In the genomic region with DNA sequence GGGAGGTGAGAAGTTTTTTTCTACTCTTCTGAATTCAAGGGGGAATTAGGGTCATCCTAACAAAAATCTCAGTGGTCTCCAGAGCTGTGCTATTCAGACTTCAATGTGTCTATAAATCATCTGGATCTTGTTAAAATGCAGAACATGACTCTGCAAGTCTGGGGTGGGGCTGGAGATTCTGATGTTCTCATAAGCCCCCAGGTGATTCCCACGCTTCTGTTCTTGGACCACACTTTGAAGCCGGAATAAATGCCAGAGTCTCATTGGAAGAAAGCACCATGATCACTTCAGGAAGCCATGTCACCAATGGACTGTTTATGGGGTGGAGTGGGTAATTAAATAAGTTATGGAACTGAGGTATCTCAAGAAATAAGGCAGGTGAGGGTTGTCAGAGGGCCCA, we compare ENCODE assay signal across 29 cellular contexts.
"Had no signal": no experiment of that assay in that cellular context is flagged by ENCODE, and none has a peak within 500 bp of the region (broad histone marks: within the 10 kb centered on the region; RNA-seq: fewer than 3 reads in every experiment).

No MANE protein-coding gene starts in this region.

- H3K4me2 ChIP-seq: neural progenitor cell, smooth muscle cell had no signal

- H3K27me3 ChIP-seq: left lung, neural progenitor cell, neutrophil, right atrium auricular region, right lobe of liver, stomach, vagina had no signal

- H3K4me1 ChIP-seq: heart right ventricle, left lung, lower lobe of right lung, right atrium auricular region, right lobe of liver, stomach, tibial artery, vagina had no signal

- H3K27me3 Mint-ChIP-seq: stimulated activated naive B cell treated with anti-CD40 and anti-IgM and Interleukin-4, amounts not matched to agents 10 μg/mL and 1 μg/mL and 100 μg/mL, for 72 hours had no signal

- H3K9ac ChIP-seq: neural progenitor cell, parathyroid adenoma had no signal

- H3K36me3 ChIP-seq: heart right ventricle, left lung, lower lobe of right lung, neural progenitor cell, neutrophil, right atrium auricular region, right lobe of liver, stomach, thoracic aorta, tibial artery, vagina had no signal

- H3K27ac ChIP-seq: heart right ventricle, left lung, lower lobe of right lung, neural progenitor cell, neutrophil, right atrium auricular region, right lobe of liver, stomach, thoracic aorta, tibial artery, vagina had no signal

- H3K4me1 Mint-ChIP-seq: mesothelial cell of epicardium, naive B cell, natural killer cell, nephron progenitor cell, neural progenitor cell had no signal

- FAIRE-seq: kidney had no signal

- H3K27ac Mint-ChIP-seq: mesothelial cell of epicardium; naive B cell; natural killer cell; nephron progenitor cell; neural progenitor cell; stimulated activated naive B cell treated with anti-CD40 and anti-IgM and Interleukin-4, amounts not matched to agents 10 μg/mL and 1 μg/mL and 100 μg/mL, for 72 hours had no signal

- H3K79me2 ChIP-seq: parathyroid adenoma had no signal

- H3K36me3 Mint-ChIP-seq: mesothelial cell of epicardium; neural progenitor cell; stimulated activated naive B cell treated with anti-CD40 and anti-IgM and Interleukin-4, amounts not matched to agents 10 μg/mL and 1 μg/mL and 100 μg/mL, for 72 hours had no signal

- H2AFZ ChIP-seq: neural progenitor cell had no signal

- H3K4me3 Mint-ChIP-seq: mesothelial cell of epicardium; naive B cell; natural killer cell; nephron progenitor cell; neural progenitor cell; stimulated activated naive B cell treated with anti-CD40 and anti-IgM and Interleukin-4, amounts not matched to agents 10 μg/mL and 1 μg/mL and 100 μg/mL, for 72 hours had no signal

- DNase-seq: heart right ventricle; hippocampal formation; kidney; left colon; left lung; lower lobe of right lung; mesendoderm; naive B cell; natural killer cell; nephron progenitor cell; occipital lobe; right lobe of liver; stimulated activated CD4-positive, alpha-beta T cell treated with anti-CD3 and anti-CD28 coated beads, Interleukin-12 subunit alpha, Interleukin-12 subunit beta, amount 100 ng/mL, for 4 hours; stimulated activated CD4-positive, alpha-beta T cell treated with anti-CD3 and anti-CD28 coated beads, Interleukin-15, amount 100 ng/mL, for 24 hours; stimulated activated CD4-positive, alpha-beta T cell treated with anti-CD3 and anti-CD28 coated beads, Interleukin-2, amount 100 ng/mL, for 24 hours; stimulated activated CD4-positive, alpha-beta T cell treated with anti-CD3 and anti-CD28 coated beads, Interleukin-4, amount 100 ng/mL, for 1 hour; stimulated activated naive B cell treated with anti-CD40 and anti-IgM and Interleukin-4, amounts not matched to agents 10 μg/mL and 1 μg/mL and 100 μg/mL, for 72 hours; stimulated activated naive CD8-positive, alpha-beta T cell treated with anti-CD3 and anti-CD28 coated beads, Interleukin-15, Interleukin-2, amounts not matched to agents 100 U/mL and 50 U/mL, for 24 hours; stomach; tibial artery; trophoblast cell had no signal

- H3K9me3 ChIP-seq: lower lobe of right lung, neutrophil, right lobe of liver, thoracic aorta, tibial artery, vagina had no signal

- H3K4me3 ChIP-seq: heart right ventricle, left lung, lower lobe of right lung, neural progenitor cell, right atrium auricular region, right lobe of liver, smooth muscle cell, stomach, thoracic aorta, tibial artery, vagina had no signal
